20 cellular contexts compared by ENCODE assay signal in genomic region chr12:78726854-78727253, GRCh38.
"Had no signal": no experiment of that assay in that cellular context is flagged by ENCODE, and none has a peak within 500 bp of the region (broad histone marks: within the 10 kb centered on the region; RNA-seq: fewer than 3 reads in every experiment).

No MANE protein-coding gene starts in this region.

- H3K27me3 ChIP-seq: pancreas, right lobe of liver, stomach, testis had no signal

- H3K4me3 ChIP-seq: pancreas, right lobe of liver, stomach, testis had no signal

- FAIRE-seq: colon, frontal cortex, pancreas, small intestine, TTC549 had no signal

- DNase-seq: activated B cell treated with CpG ODN at 0.5 μM for 24 hours; activated CD4-positive, alpha-beta memory T cell treated with anti-CD3 and anti-CD28 coated beads, Interleukin-2, amount 10 ng/mL, durations not matched to agents 7 days and 5 days; activated CD4-positive, alpha-beta T cell treated with anti-CD3 and anti-CD28 coated beads for 4 hours; activated naive CD4-positive, alpha-beta T cell treated with Interleukin-2 at 50 U/mL for 16 hours; activated naive CD8-positive, alpha-beta T cell treated with anti-CD3 and anti-CD28 coated beads, Interleukin-2, amount 10 ng/mL, durations not matched to agents 7 days and 5 days; activated T-cell treated with anti-CD3 and anti-CD28 coated beads, Interleukin-2, amount 50 U/mL, for 24 hours; amygdala; kidney glomerular epithelial cell; left ventricle myocardium superior; naive thymus-derived CD4-positive, alpha-beta T cell; pancreas; right lobe of liver; small intestine; stimulated activated CD4-positive, alpha-beta T cell treated with anti-CD3 and anti-CD28 coated beads, Interleukin-15, amount 100 ng/mL, for 24 hours; stimulated activated CD4-positive, alpha-beta T cell treated with anti-CD3 and anti-CD28 coated beads, Interleukin-2, amount 100 ng/mL, for 48 hours; stomach; testis had no signal

- H3K27ac ChIP-seq: pancreas, right lobe of liver, stomach, testis had no signal

- H3K9me3 ChIP-seq: pancreas, right lobe of liver, stomach, testis had no signal

- ATAC-seq: left ventricle myocardium superior; naive thymus-derived CD4-positive, alpha-beta T cell; pancreas had no signal

- H3K4me1 ChIP-seq: pancreas, right lobe of liver, stomach, testis had no signal

- H3K36me3 ChIP-seq: pancreas, right lobe of liver, stomach had no signal
